Comparison of ENCODE assay signal across 10 cellular contexts in the genomic region with DNA sequence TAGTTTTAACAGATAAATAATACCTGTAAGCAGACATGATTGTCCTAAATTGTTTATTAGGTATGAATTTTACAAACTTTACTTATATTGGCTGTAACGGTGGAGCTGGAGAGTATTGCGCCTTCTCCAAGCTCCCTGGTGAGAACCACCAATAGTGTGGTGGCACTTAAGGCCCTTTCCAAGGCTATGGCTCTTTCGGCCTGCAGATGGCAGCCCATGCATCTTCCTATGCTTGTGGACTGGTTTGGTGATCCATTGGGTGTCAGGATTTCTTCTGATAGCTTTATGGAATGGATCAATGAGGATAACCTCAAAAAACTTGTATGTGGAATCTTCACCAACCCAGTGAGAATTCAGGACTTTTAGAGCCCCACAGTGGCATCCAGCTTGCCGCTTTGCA. TPM values are rescaled to one million over a fixed set of nuclear protein-coding genes. Genes with fewer than 3 reads are reported as not detected.
DNase-seq lines count a peak whose midpoint lies in the region; ATAC-seq and TF ChIP-seq lines count a peak whose summit lies in the region.
"Had no signal": no experiment of that assay in that cellular context is flagged by ENCODE, and none has a peak within 500 bp of the region (broad histone marks: within the 10 kb centered on the region; RNA-seq: fewer than 3 reads in every experiment).

No MANE protein-coding gene starts in this region.

- peak; percentile 38 for TF ChIP-seq CTCF in neural crest cell (conservative IDR thresholded peaks at IDR 0.05)

- DNase-seq in NCI-H82 (lab: John Stamatoyannopoulos, UW) (peak; percentile 40), NCI-H82 treated with DMSO at 0.1 percent for 48 hours (lab: John Stamatoyannopoulos, UW; ENCODE audit: unreplicated experiment) (no peak), amniotic epithelial cell (ENCODE audit: low read depth) (peak; percentile 21), neural crest cell (ENCODE audit: low read depth, low spot score) (no peak), foreskin melanocyte (no peak)
- no peak for DNase-seq in activated T-cell treated with anti-CD3 and anti-CD28 coated beads, Interleukin-2, amount 50 U/mL, for 24 hours
- no peak for DNase-seq in stimulated activated naive CD4-positive, alpha-beta T cell treated with Interleukin-2 at 50 U/mL for 16 hours (lab: John Stamatoyannopoulos, UW)

- no peaks in the 10 kb centered on the region for H3K9me3 Mint-ChIP-seq in neural crest cell
- H3K9me3 Mint-ChIP-seq in activated T-cell treated with anti-CD3 and anti-CD28 coated beads, Interleukin-2, amount 50 U/mL, for 24 hours = no peaks in the 10 kb centered on the region
- H3K9me3 Mint-ChIP-seq: CD4-positive, CD25-positive, alpha-beta regulatory T cell; IgD-negative memory B cell had no signal

- no peaks in the 10 kb centered on the region for H3K27me3 Mint-ChIP-seq in neural crest cell (ENCODE audit: low read depth)
- no peaks in the 10 kb centered on the region for H3K27me3 Mint-ChIP-seq in activated T-cell treated with anti-CD3 and anti-CD28 coated beads, Interleukin-2, amount 50 U/mL, for 24 hours
- H3K27me3 Mint-ChIP-seq: IgD-negative memory B cell had no signal

- no peak overlapping the region for H3K4me3 Mint-ChIP-seq in neural crest cell
- H3K4me3 Mint-ChIP-seq in activated T-cell treated with anti-CD3 and anti-CD28 coated beads, Interleukin-2, amount 50 U/mL, for 24 hours = no peak overlapping the region
- H3K4me3 Mint-ChIP-seq: CD4-positive, CD25-positive, alpha-beta regulatory T cell; IgD-negative memory B cell had no signal

- H3K4me1 Mint-ChIP-seq in neural crest cell = peaks cover 8% of the 10 kb centered on the region
- peaks cover 6% of the 10 kb centered on the region for H3K4me1 Mint-ChIP-seq in activated T-cell treated with anti-CD3 and anti-CD28 coated beads, Interleukin-2, amount 50 U/mL, for 24 hours (ENCODE audit: low read depth)

- ATAC-seq in HG03139 (IDR thresholded peaks at IDR 0.05; ENCODE audit: unreplicated experiment) = peak; percentile 51

- no peak overlapping the region for H3K27ac Mint-ChIP-seq in neural crest cell (ENCODE audit: unreplicated experiment)
- H3K27ac Mint-ChIP-seq in activated T-cell treated with anti-CD3 and anti-CD28 coated beads, Interleukin-2, amount 50 U/mL, for 24 hours = no peak overlapping the region
- H3K27ac Mint-ChIP-seq: CD4-positive, CD25-positive, alpha-beta regulatory T cell had no signal

- no peaks in the 10 kb centered on the region for H3K36me3 Mint-ChIP-seq in neural crest cell (ENCODE audit: low read depth)
- H3K36me3 Mint-ChIP-seq in activated T-cell treated with anti-CD3 and anti-CD28 coated beads, Interleukin-2, amount 50 U/mL, for 24 hours (ENCODE audit: low read depth) = no peaks in the 10 kb centered on the region
- H3K36me3 Mint-ChIP-seq: CD4-positive, CD25-positive, alpha-beta regulatory T cell; IgD-negative memory B cell had no signal

RNA-seq across cellular contexts. Expression of a gene that starts 7.8 kb away (rescaled TPM):
- total RNA-seq in neural crest cell = 15.6 and 16.9 TPM in 2 replicates

Comparison
In these comparisons a context has a peak if more than half of its experiments do, and no peak if none do; other contexts are left out.
1. DNase-seq: peak in NCI-H82 (single experiment) and amniotic epithelial cell (single experiment); none in NCI-H82 treated with DMSO at 0.1 percent for 48 hours (single experiment), neural crest cell (single experiment), activated T-cell treated with anti-CD3 and anti-CD28 coated beads, Interleukin-2, amount 50 U/mL, for 24 hours (single experiment), foreskin melanocyte (single experiment) and stimulated activated naive CD4-positive, alpha-beta T cell treated with Interleukin-2 at 50 U/mL for 16 hours (single experiment).